22 cellular contexts compared by ENCODE assay signal in the genomic region with DNA sequence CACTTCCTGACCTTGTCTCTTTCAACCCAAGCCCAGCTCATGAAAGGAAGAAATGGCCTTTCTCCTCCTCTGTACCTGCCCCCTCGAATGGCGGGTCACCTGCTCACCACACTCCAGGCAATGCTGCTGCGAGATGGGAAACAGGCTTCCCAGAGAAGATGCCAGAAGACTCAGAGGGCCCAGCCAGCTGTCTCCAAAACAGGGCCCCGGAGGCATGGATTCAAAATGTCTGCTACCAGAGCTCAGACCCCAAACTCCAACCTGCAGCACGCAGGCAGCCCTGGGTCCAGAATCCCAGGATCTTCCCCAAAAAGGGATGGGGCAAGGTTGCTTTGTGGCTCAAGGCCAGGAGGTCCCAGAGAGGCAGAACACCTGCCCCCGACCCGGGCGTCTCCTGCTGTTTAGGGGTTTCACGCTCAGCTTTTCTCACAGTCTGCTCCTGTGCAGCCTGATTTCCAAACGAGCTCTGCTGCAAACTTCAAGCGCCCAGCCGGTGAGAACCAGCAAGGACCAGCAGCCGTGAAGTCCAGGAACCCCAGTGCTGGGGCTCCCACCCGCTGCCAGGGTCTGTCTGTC. TPM values are rescaled to one million over a fixed set of nuclear protein-coding genes. Genes with fewer than 3 reads are reported as not detected.
DNase-seq lines count a peak whose midpoint lies in the region; ATAC-seq and TF ChIP-seq lines count a peak whose summit lies in the region.
"Had no signal": no experiment of that assay in that cellular context is flagged by ENCODE, and none has a peak within 500 bp of the region (broad histone marks: within the 10 kb centered on the region; RNA-seq: fewer than 3 reads in every experiment).

No MANE protein-coding gene starts in this region.

- no peak overlapping the region for H2BK15ac ChIP-seq in mesenchymal stem cell (ENCODE audit: low read depth, poor library complexity, severe bottlenecking)

- H2BK12ac ChIP-seq in mesenchymal stem cell (ENCODE audit: low read length in 2 of 2) = no peak overlapping the region

- no peak overlapping the region for H3K4ac ChIP-seq in mesenchymal stem cell (ENCODE audit: low read depth in 1 of 2, low read length in 2 of 2)

- H3K4me3 ChIP-seq in heart right ventricle (no peak overlapping the region), SU-DHL-6 (ENCODE audit: insufficient read depth, low read length, poor library complexity, severe bottlenecking) (no peak overlapping the region), mesenchymal stem cell (ENCODE audit: insufficient read depth in 1 of 2, low read depth in 1 of 2, low read length in 2 of 2) (no peak overlapping the region)
- H3K4me3 ChIP-seq: lung, PC-9 had no signal

- peaks cover 17% of the 10 kb centered on the region for H3F3A ChIP-seq in SU-DHL-6 (ENCODE audit: insufficient read depth)

- peak overlapping the region; percentile 23 for H2AK5ac ChIP-seq in mesenchymal stem cell (ENCODE audit: low read length, severe bottlenecking)

- H4K8ac ChIP-seq in mesenchymal stem cell (ENCODE audit: low read length) = no peak overlapping the region

- DNase-seq in left ventricle myocardium superior (peak; percentile 15), heart right ventricle (no peak), mesenchymal stem cell (no peak), globus pallidus (ENCODE audit: low spot score) (no peak), nucleus accumbens (lab: John Stamatoyannopoulos, UW) (no peak)
- DNase-seq: activated CD4-positive, alpha-beta T cell treated with anti-CD3 and anti-CD28 coated beads for 1 hour; activated CD8-positive, alpha-beta T cell treated with anti-CD3 and anti-CD28 coated beads for 36 hours; activated naive CD4-positive, alpha-beta T cell treated with anti-CD3 and anti-CD28 coated beads for 36 hours; dermis blood vessel endothelial cell; DMS153; KBM-7; NCI-H1694 treated with DMSO at 0.1 percent for 48 hours; PC-9; small intestine; stimulated activated naive CD8-positive, alpha-beta T cell treated with anti-CD3 and anti-CD28 coated beads, Interleukin-15, Interleukin-2, amounts not matched to agents 100 U/mL and 50 U/mL, for 24 hours; T-helper 2 cell had no signal

- H3K27ac ChIP-seq in heart right ventricle (peak overlapping the region in 4 of 10 donors; percentile 33 to 80 (median 60)), SU-DHL-6 (ENCODE audit: low read depth, low read length) (peak overlapping the region; percentile 26; the same call in 1 of the 2 replicates), mesenchymal stem cell (ENCODE audit: low read length, poor library complexity, severe bottlenecking) (no peak overlapping the region)
- H3K27ac ChIP-seq: PC-9 had no signal

- H3K4me1 ChIP-seq in heart right ventricle (peaks cover 0 to 36% (median 13%) of the 10 kb centered on the region in 9 donors), mesenchymal stem cell (ENCODE audit: control insufficient read depth, insufficient read depth, low read depth, low read length) (peaks cover 65% of the 10 kb centered on the region)

- TF ChIP-seq CTCF in heart right ventricle (IDR thresholded peaks at IDR 0.05) = no peak
- TF ChIP-seq CTCF in SU-DHL-6 (IDR thresholded peaks at IDR 0.05; ENCODE audit: insufficient read depth, low read length, poor library complexity, severe bottlenecking) = no peak

- H2AFZ ChIP-seq in SU-DHL-6 (ENCODE audit: low read depth, low read length, severe bottlenecking) (no peak overlapping the region), mesenchymal stem cell (ENCODE audit: low read depth, low read length) (no peak overlapping the region)
- H2AFZ ChIP-seq: PC-9 had no signal

- H3K9me2 ChIP-seq in SU-DHL-6 (replicated peaks; ENCODE audit: insufficient read depth, low read length) = no peaks in the 10 kb centered on the region

- no peak overlapping the region for H3K9ac ChIP-seq in SU-DHL-6 (ENCODE audit: low read length)
- no peak overlapping the region for H3K9ac ChIP-seq in mesenchymal stem cell (ENCODE audit: low read length)

- ATAC-seq in left ventricle myocardium superior (no peak), heart right ventricle (no peak), GM19452 (IDR thresholded peaks at IDR 0.05; ENCODE audit: unreplicated experiment) (no peak)
- ATAC-seq: activated CD8-positive, alpha-beta T cell treated with anti-CD3 and anti-CD28 coated beads for 36 hours; esophagus mucosa; heart left ventricle; natural killer cell treated with Interleukin-12 subunit alpha and Interleukin-12 subunit beta and Interleukin-15 and Interleukin-18, amount 100 ng/mL, for 72 hours; stimulated activated naive CD8-positive, alpha-beta T cell treated with anti-CD3 and anti-CD28 coated beads, Interleukin-15, Interleukin-2, amounts not matched to agents 100 U/mL and 50 U/mL, for 24 hours had no signal

- no peak overlapping the region for H4K91ac ChIP-seq in mesenchymal stem cell (ENCODE audit: low read length)

- H2BK120ac ChIP-seq in mesenchymal stem cell (ENCODE audit: low read depth, low read length) = no peak overlapping the region

- no peak overlapping the region for H3K14ac ChIP-seq in mesenchymal stem cell (ENCODE audit: low read length in 2 of 2)

- intact Hi-C loops in left ventricle myocardium superior (cut with micrococcal nuclease) = no loop called here
- intact Hi-C loops in heart right ventricle (cut with DNase I) = loop anchor here in 1 of 10 donors (5.0 kb wide), 1 partner anchor 33 kb away; no protein-coding TSS in a partner anchor

- H3K23ac ChIP-seq in mesenchymal stem cell (ENCODE audit: low read length in 2 of 2) = no peak overlapping the region

- WGBS in heart right ventricle, 2 donors = 93 to 94% methylated on average over 14 of the region's 14 CpGs
- 94% methylated on average over 14 of the region's 14 CpGs for WGBS in mesenchymal stem cell

- H3K27me3 ChIP-seq in heart right ventricle = no peaks in the 10 kb centered on the region
- H3K27me3 ChIP-seq in SU-DHL-6 (ENCODE audit: low read length) = no peaks in the 10 kb centered on the region
- H3K27me3 ChIP-seq in mesenchymal stem cell (ENCODE audit: control insufficient read depth in 1 of 2, insufficient read depth in 1 of 2, low read length in 2 of 2) = no peaks in the 10 kb centered on the region
- H3K27me3 ChIP-seq: heart left ventricle had no signal

- H3K4me2 ChIP-seq in SU-DHL-6 (ENCODE audit: low read depth, low read length, poor library complexity, severe bottlenecking) = no peak overlapping the region
- no peak overlapping the region for H3K4me2 ChIP-seq in mesenchymal stem cell (ENCODE audit: low read length, poor library complexity, severe bottlenecking)
- H3K4me2 ChIP-seq: PC-9 had no signal

- H3K36me3 ChIP-seq in heart right ventricle = no peaks in the 10 kb centered on the region
- no peaks in the 10 kb centered on the region for H3K36me3 ChIP-seq in SU-DHL-6 (ENCODE audit: low read length)
- H3K36me3 ChIP-seq in mesenchymal stem cell (ENCODE audit: control insufficient read depth in 1 of 2, insufficient read depth in 2 of 2, low read depth in 1 of 2, low read length in 2 of 2) = peaks cover 0 to 79% of the 10 kb centered on the region in 2 experiments
- H3K36me3 ChIP-seq: heart left ventricle had no signal

- peaks cover 17% of the 10 kb centered on the region for H3K79me1 ChIP-seq in mesenchymal stem cell (replicated peaks; ENCODE audit: low read length, poor library complexity, severe bottlenecking)

- H2BK5ac ChIP-seq in mesenchymal stem cell (ENCODE audit: low read depth, low read length, poor library complexity, severe bottlenecking) = no peak overlapping the region

- H3K9me3 ChIP-seq in heart right ventricle (no peaks in the 10 kb centered on the region), SU-DHL-6 (ENCODE audit: insufficient read depth, low read length) (no peaks in the 10 kb centered on the region), mesenchymal stem cell (ENCODE audit: control insufficient read depth, low read length) (no peaks in the 10 kb centered on the region)
- H3K9me3 ChIP-seq: heart left ventricle had no signal

- no peaks in the 10 kb centered on the region for H4K20me1 ChIP-seq in SU-DHL-6 (ENCODE audit: low read depth, low read length)

- H3K79me2 ChIP-seq in SU-DHL-6 (ENCODE audit: insufficient read depth, low read length) = peaks cover 81% of the 10 kb centered on the region

- no peak overlapping the region for H3K18ac ChIP-seq in mesenchymal stem cell (ENCODE audit: low read depth in 1 of 2, low read length in 2 of 2)

RNA-seq across cellular contexts. Expression of a gene that starts 42.5 kb away (rescaled TPM):
- total RNA-seq in left ventricle myocardium superior = 6.1 TPM
- total RNA-seq in heart right ventricle = 1 to 10 TPM; 2.9 to 7.1 (median 5.0) TPM
- 1 to 10 TPM; 4.3 to 5.7 TPM for polyA plus RNA-seq in heart right ventricle
- polyA plus RNA-seq in mesenchymal stem cell (2013, experiment 1 of 2) = 11.6 TPM
- polyA plus RNA-seq in mesenchymal stem cell (2013, experiment 2 of 2) = 11.1 TPM
